ENCODE assay signal across 24 cellular contexts in the genomic region with DNA sequence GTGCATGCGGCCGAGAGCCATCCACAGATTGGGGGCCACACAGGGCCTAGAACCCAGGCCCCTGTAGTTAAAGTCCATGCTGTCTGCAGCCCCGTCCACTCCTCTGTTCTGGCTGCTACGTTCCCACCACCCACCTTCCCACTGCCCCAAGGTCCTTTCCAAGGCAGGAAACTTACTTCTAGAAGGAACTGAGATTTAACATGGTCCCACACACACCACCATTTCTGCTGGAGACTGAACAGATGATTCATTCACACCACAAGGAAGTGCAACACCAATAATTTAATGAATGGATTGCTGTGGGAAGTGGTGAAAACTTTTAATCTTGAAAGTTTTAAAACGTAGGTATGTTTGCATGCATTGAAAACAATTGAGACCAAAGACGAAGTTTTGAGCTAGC.
"Had no signal": no experiment of that assay in that cellular context is flagged by ENCODE, and none has a peak within 500 bp of the region (broad histone marks: within the 10 kb centered on the region; RNA-seq: fewer than 3 reads in every experiment).

No MANE protein-coding gene starts in this region.

- H3K4me1 ChIP-seq: sigmoid colon, upper lobe of left lung had no signal

- H3K27me3 Mint-ChIP-seq: activated CD4-positive, alpha-beta T cell treated with anti-CD3 and anti-CD28 coated beads for 36 hours; activated T-cell treated with anti-CD3 and anti-CD28 coated beads, Interleukin-2, amount 50 U/mL, for 24 hours had no signal

- DNase-seq: activated CD4-positive, alpha-beta T cell treated with anti-CD3 and anti-CD28 coated beads for 36 hours; activated CD4-positive, alpha-beta T cell treated with anti-CD3 and anti-CD28 coated beads, Interleukin-2, amount 50 U/mL, for 4 hours; activated CD8-positive, alpha-beta memory T cell treated with anti-CD3 and anti-CD28 coated beads for 24 hours; activated CD8-positive, alpha-beta memory T cell treated with anti-CD3 and anti-CD28 coated beads, Interleukin-2, amount 50 U/mL, for 4 hours; activated naive CD4-positive, alpha-beta T cell treated with Interleukin-2 at 50 U/mL for 16 hours; activated T-cell treated with anti-CD3 and anti-CD28 coated beads, Interleukin-2, amount 50 U/mL, for 24 hours; amygdala; cerebellar nuclear complex; head of caudate nucleus; left cardiac atrium; mesenchymal stem cell; posterior cingulate gyrus; sigmoid colon; stimulated activated CD4-positive, alpha-beta T cell treated with anti-CD3 and anti-CD28 coated beads, Interleukin-2, amount 100 ng/mL, for 48 hours; stimulated activated CD8-positive, alpha-beta memory T cell treated with anti-CD3 and anti-CD28 coated beads, Interleukin-4, amount 100 ng/mL, for 48 hours; stimulated activated naive CD8-positive, alpha-beta T cell treated with anti-CD3 and anti-CD28 coated beads, Interleukin-15, Interleukin-2, amounts not matched to agents 100 U/mL and 50 U/mL, for 24 hours; T-helper 1 cell; upper lobe of left lung had no signal

- H3K27ac ChIP-seq: coronary artery, esophagus muscularis mucosa, sigmoid colon, upper lobe of left lung had no signal

- H3K9me3 ChIP-seq: esophagus muscularis mucosa, sigmoid colon, upper lobe of left lung had no signal

- H3K36me3 Mint-ChIP-seq: WTC11 had no signal

- H3K27me3 ChIP-seq: esophagus muscularis mucosa, sigmoid colon, upper lobe of left lung had no signal

- H3K4me3 Mint-ChIP-seq: activated CD4-positive, alpha-beta T cell treated with anti-CD3 and anti-CD28 coated beads for 36 hours; activated T-cell treated with anti-CD3 and anti-CD28 coated beads, Interleukin-2, amount 50 U/mL, for 24 hours; WTC11 had no signal

- FAIRE-seq: frontal cortex, islet of Langerhans had no signal

- H3K36me3 ChIP-seq: esophagus muscularis mucosa, sigmoid colon, upper lobe of left lung had no signal

- H3K9me3 Mint-ChIP-seq: activated T-cell treated with anti-CD3 and anti-CD28 coated beads, Interleukin-2, amount 50 U/mL, for 24 hours had no signal

- ATAC-seq: left cardiac atrium, WTC11 had no signal

- H3K4me3 ChIP-seq: coronary artery, esophagus muscularis mucosa, sigmoid colon, smooth muscle cell, upper lobe of left lung had no signal

- H3K27ac Mint-ChIP-seq: WTC11 had no signal
